ENCODE assay signal across 23 cellular contexts in the genomic region with DNA sequence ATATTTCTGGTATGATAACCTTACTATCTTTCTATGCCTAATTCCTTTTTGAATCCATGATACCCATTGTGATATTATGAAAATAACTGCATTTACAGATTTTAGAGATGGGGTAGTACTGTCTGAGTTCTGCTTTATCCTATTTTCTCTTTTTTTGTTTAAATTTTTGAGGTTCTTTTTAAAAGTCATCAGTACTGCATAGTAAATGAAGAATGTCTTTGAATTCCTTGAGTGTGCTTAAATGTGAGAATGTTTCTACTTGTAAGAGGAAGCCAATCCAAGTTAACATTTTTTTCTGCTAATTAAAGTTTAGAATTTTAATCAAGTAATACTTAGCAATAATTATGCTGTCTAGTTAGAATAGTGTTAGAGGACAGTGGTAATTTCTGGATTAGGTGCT.
"Had no signal": no experiment of that assay in that cellular context is flagged by ENCODE, and none has a peak within 500 bp of the region (broad histone marks: within the 10 kb centered on the region; RNA-seq: fewer than 3 reads in every experiment).

No MANE protein-coding gene starts in this region.

- ATAC-seq: left cardiac atrium; right lobe of liver; stimulated activated effector memory CD8-positive, alpha-beta T cell treated with anti-CD3 and anti-CD28 coated beads, Interleukin-12 subunit alpha, Interleukin-12 subunit beta, amount 100 ng/mL, for 72 hours had no signal

- H3K4me3 ChIP-seq: ascending aorta, right lobe of liver, tibial nerve had no signal

- FAIRE-seq: frontal cortex, keratinocyte had no signal

- DNase-seq: activated CD4-positive, alpha-beta memory T cell treated with anti-CD3 and anti-CD28 coated beads, Interleukin-2, amount 10 ng/mL, durations not matched to agents 7 days and 5 days; activated CD4-positive, alpha-beta T cell treated with anti-CD3 and anti-CD28 coated beads for 1 hour; activated CD4-positive, alpha-beta T cell treated with anti-CD3 and anti-CD28 coated beads, Interleukin-2, amount 10 ng/mL, durations not matched to agents 7 days and 5 days; activated CD8-positive, alpha-beta memory T cell treated with anti-CD3 and anti-CD28 coated beads, Interleukin-2, amount 50 U/mL, for 48 hours; activated gamma-delta T cell; activated naive CD4-positive, alpha-beta T cell treated with anti-CD3 and anti-CD28 coated beads, Interleukin-2, amount 10 ng/mL, durations not matched to agents 7 days and 5 days; activated naive CD8-positive, alpha-beta T cell treated with anti-CD3 and anti-CD28 coated beads, Interleukin-2, amount 10 ng/mL, durations not matched to agents 7 days and 5 days; activated T-cell treated with anti-CD3 and anti-CD28 coated beads, Interleukin-2, amount 50 U/mL, for 24 hours; central memory CD4-positive, alpha-beta T cell; effector CD4-positive, alpha-beta T cell; glutamatergic neuron; left cardiac atrium; right lobe of liver; stimulated activated CD4-positive, alpha-beta T cell treated with anti-CD3 and anti-CD28 coated beads, Interleukin-12 subunit alpha, Interleukin-12 subunit beta, amount 100 ng/mL, for 4 hours; stimulated activated CD4-positive, alpha-beta T cell treated with anti-CD3 and anti-CD28 coated beads, Interleukin-4, amount 100 ng/mL, for 1 hour; T-helper 2 cell had no signal

- H3K27me3 Mint-ChIP-seq: activated CD4-positive, alpha-beta memory T cell treated with anti-CD3 and anti-CD28 coated beads, Interleukin-2, amount 10 ng/mL, durations not matched to agents 7 days and 5 days; activated CD4-positive, alpha-beta T cell treated with anti-CD3 and anti-CD28 coated beads, Interleukin-2, amount 10 ng/mL, durations not matched to agents 7 days and 5 days; activated naive CD4-positive, alpha-beta T cell treated with anti-CD3 and anti-CD28 coated beads, Interleukin-2, amount 10 ng/mL, durations not matched to agents 7 days and 5 days; activated naive CD8-positive, alpha-beta T cell treated with anti-CD3 and anti-CD28 coated beads, Interleukin-2, amount 10 ng/mL, durations not matched to agents 7 days and 5 days; activated T-cell treated with anti-CD3 and anti-CD28 coated beads, Interleukin-2, amount 50 U/mL, for 24 hours; dendritic cell treated with granulocyte-macrophage colony-stimulating factor and Interleukin-4, amounts not matched to agents 40 ng/mL and 50 ng/mL, for 4 days had no signal

- H3K27me3 ChIP-seq: ascending aorta, right lobe of liver, tibial nerve had no signal

- H3K9me3 Mint-ChIP-seq: dendritic cell treated with granulocyte-macrophage colony-stimulating factor and Interleukin-4, amounts not matched to agents 40 ng/mL and 50 ng/mL, for 4 days had no signal

- H3K27ac ChIP-seq: ascending aorta, right lobe of liver, tibial nerve had no signal

- H3K4me3 Mint-ChIP-seq: activated CD4-positive, alpha-beta memory T cell treated with anti-CD3 and anti-CD28 coated beads, Interleukin-2, amount 10 ng/mL, durations not matched to agents 7 days and 5 days; activated CD4-positive, alpha-beta T cell treated with anti-CD3 and anti-CD28 coated beads, Interleukin-2, amount 10 ng/mL, durations not matched to agents 7 days and 5 days; activated naive CD4-positive, alpha-beta T cell treated with anti-CD3 and anti-CD28 coated beads, Interleukin-2, amount 10 ng/mL, durations not matched to agents 7 days and 5 days; activated naive CD8-positive, alpha-beta T cell treated with anti-CD3 and anti-CD28 coated beads, Interleukin-2, amount 10 ng/mL, durations not matched to agents 7 days and 5 days; activated T-cell treated with anti-CD3 and anti-CD28 coated beads, Interleukin-2, amount 50 U/mL, for 24 hours; dendritic cell treated with granulocyte-macrophage colony-stimulating factor and Interleukin-4, amounts not matched to agents 40 ng/mL and 50 ng/mL, for 4 days; nephron; stimulated activated effector memory CD8-positive, alpha-beta T cell treated with anti-CD3 and anti-CD28 coated beads, Interleukin-12 subunit alpha, Interleukin-12 subunit beta, amount 100 ng/mL, for 72 hours had no signal

- H3K4me1 Mint-ChIP-seq: nephron had no signal

- H3K27ac Mint-ChIP-seq: activated CD4-positive, alpha-beta memory T cell treated with anti-CD3 and anti-CD28 coated beads, Interleukin-2, amount 10 ng/mL, durations not matched to agents 7 days and 5 days; activated CD4-positive, alpha-beta T cell treated with anti-CD3 and anti-CD28 coated beads, Interleukin-2, amount 10 ng/mL, durations not matched to agents 7 days and 5 days; activated naive CD4-positive, alpha-beta T cell treated with anti-CD3 and anti-CD28 coated beads, Interleukin-2, amount 10 ng/mL, durations not matched to agents 7 days and 5 days; activated naive CD8-positive, alpha-beta T cell treated with anti-CD3 and anti-CD28 coated beads, Interleukin-2, amount 10 ng/mL, durations not matched to agents 7 days and 5 days; activated T-cell treated with anti-CD3 and anti-CD28 coated beads, Interleukin-2, amount 50 U/mL, for 24 hours; stimulated activated effector memory CD8-positive, alpha-beta T cell treated with anti-CD3 and anti-CD28 coated beads, Interleukin-12 subunit alpha, Interleukin-12 subunit beta, amount 100 ng/mL, for 72 hours had no signal
